ENCODE assay signal across 14 cellular contexts in the genomic region with DNA sequence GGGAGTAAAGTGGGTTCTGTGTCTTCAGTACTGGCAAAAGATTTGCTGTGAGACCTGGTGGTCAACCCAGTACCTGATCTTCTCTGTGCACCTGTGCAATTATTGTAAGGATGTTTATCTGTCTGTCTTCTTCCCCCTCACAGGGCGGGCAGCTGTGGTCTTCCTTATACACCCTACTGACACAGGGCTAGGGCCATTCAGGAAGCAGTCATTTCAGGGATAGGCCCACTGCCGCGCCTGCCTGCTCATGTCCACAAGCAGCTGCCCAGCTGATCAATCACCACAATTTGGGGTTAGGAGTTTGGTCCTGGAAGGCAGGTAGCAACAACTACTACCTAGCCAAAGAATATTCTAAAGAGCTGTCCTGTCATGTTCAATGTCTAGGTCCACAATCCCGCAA. TPM values are rescaled to one million over a fixed set of nuclear protein-coding genes. Genes with fewer than 3 reads are reported as not detected.
A peak's percentile ranks its signal among the peaks of the same experiment; 100 is the strongest.
DNase-seq lines count a peak whose midpoint lies in the region; ATAC-seq, FAIRE-seq and TF ChIP-seq lines count a peak whose summit lies in the region.
"Had no signal": no experiment of that assay in that cellular context is flagged by ENCODE, and none has a peak within 500 bp of the region (broad histone marks: within the 10 kb centered on the region; RNA-seq: fewer than 3 reads in every experiment).

No MANE protein-coding gene starts in this region.

- H3K23me2 ChIP-seq in H1 (ENCODE audit: low read depth, low read length) = peaks cover 11% of the 10 kb centered on the region

- no peak for DNase-seq in activated CD4-positive, alpha-beta T cell treated with anti-CD3 and anti-CD28 coated beads, Interleukin-2, amount 10 ng/mL, durations not matched to agents 7 days and 5 days
- DNase-seq in activated CD4-positive, alpha-beta T cell treated with anti-CD3 and anti-CD28 coated beads, Interleukin-2, amount 50 U/mL, for 48 hours = no peak
- no peak for DNase-seq in T-helper 17 cell
- no peak for DNase-seq in H1 (ENCODE audit: low read depth in 1 of 2, low spot score in 2 of 2)
- DNase-seq in spleen = peak; percentile 73
- DNase-seq in NCI-H1694 (lab: John Stamatoyannopoulos, UW) = no peak
- no peak for DNase-seq in HuH-7.5 (ENCODE audit: low spot score)
- no peak for DNase-seq in A172 (ENCODE audit: low spot score)
- DNase-seq: left cardiac atrium, NCI-H1694 treated with DMSO at 0.1 percent for 48 hours, NCI-H524 treated with DMSO at 0.1 percent for 48 hours, thyroid gland had no signal

- H2BK5ac ChIP-seq in H1 (ENCODE audit: low read depth, low read length) = peak overlapping the region; percentile 44; the same call in 1 of the 2 replicates

- no peaks in the 10 kb centered on the region for H3K9me3 Mint-ChIP-seq in activated CD4-positive, alpha-beta T cell treated with anti-CD3 and anti-CD28 coated beads, Interleukin-2, amount 10 ng/mL, durations not matched to agents 7 days and 5 days

- no peaks in the 10 kb centered on the region for H3K79me1 ChIP-seq in H1 (ENCODE audit: low read depth, low read length)

- TF ChIP-seq RAD21 in H1 (IDR thresholded peaks at IDR 0.05 in 1 of 2, conservative IDR thresholded peaks at IDR 0.05 in 1 of 2; ENCODE audit: low read depth in 2 of 2, low read length in 2 of 2) = no peak

- WGBS in H1 (ENCODE audit: extremely low coverage in 1 of 2, insufficient coverage in 1 of 2, insufficient read length in 1 of 2, insufficient replicate concordance in 2 of 2, low coverage in 1 of 2, low lambda C conversion rate in 2 of 2, missing lambda C conversion rate in 1 of 2), 2 experiments = 88% methylated on average over 4 of the region's 4 CpGs; no CpG with 5 or more reads in 1 of the 2 experiments
- 91 to 97% (median 93%) methylated on average over 4 of the region's 4 CpGs for WGBS in spleen, 5 donors

- H3K23ac ChIP-seq in H1 (ENCODE audit: insufficient read length) = no peak overlapping the region

- TF ChIP-seq POLR2A in H1 (IDR thresholded peaks at IDR 0.05; ENCODE audit: control extremely low read depth in 1 of 2, low read depth in 2 of 2, low read length in 2 of 2) (no peak), spleen (IDR thresholded peaks at IDR 0.05) (no peak)

- CTCF ChIA-PET in activated CD4-positive, alpha-beta T cell treated with anti-CD3 and anti-CD28 coated beads, Interleukin-2, amount 10 ng/mL, durations not matched to agents 7 days and 5 days (lab: Charles Lee) = interaction anchor here (0.7 to 3.5 kb wide), 6 partner anchors 14 to 147 kb away, joined by 3 to 28 read pairs (median 4); a partner anchor contains a TSS
- CTCF ChIA-PET in H1 (lab: Charles Lee; ENCODE audit: partially characterized antibody) = interaction anchor here (0.5 to 5.5 kb wide), 7 partner anchors 10 to 60 kb away, joined by 3 to 46 read pairs (median 4); no protein-coding TSS in a partner anchor

- H3K4ac ChIP-seq in H1 (replicated peaks; ENCODE audit: insufficient read length, low read depth, low read length) = no peak overlapping the region

- peaks cover 43% of the 10 kb centered on the region for H3K4me1 Mint-ChIP-seq in activated CD4-positive, alpha-beta T cell treated with anti-CD3 and anti-CD28 coated beads, Interleukin-2, amount 10 ng/mL, durations not matched to agents 7 days and 5 days
- peaks cover 32% of the 10 kb centered on the region for H3K4me1 Mint-ChIP-seq in T-helper 17 cell

- ATAC-seq in T-helper 17 cell = no peak

- TF ChIP-seq CTCF in H1 (IDR thresholded peaks at IDR 0.05; ENCODE audit: control extremely low read depth in 1 of 3, insufficient read depth in 1 of 3, low read depth in 1 of 3, low read length in 3 of 3) = no peak
- TF ChIP-seq CTCF in spleen (IDR thresholded peaks at IDR 0.05 in 8 of 11, conservative IDR thresholded peaks at IDR 0.05 in 3 of 11) = no peak

- no peak for TF ChIP-seq EP300 in H1 (IDR thresholded peaks at IDR 0.05; ENCODE audit: borderline replicate concordance in 1 of 2, low read depth in 2 of 2, low read length in 2 of 2)

- H3K4me1 ChIP-seq in H1 (replicated peaks in 1 of 4; ENCODE audit: control insufficient read depth in 3 of 4, insufficient read depth in 4 of 4, low read length in 3 of 4) (peaks cover 11 to 40% (median 26%) of the 10 kb centered on the region in 4 experiments), spleen (peaks cover 36 to 56% (median 48%) of the 10 kb centered on the region in 6 donors)

- H4K8ac ChIP-seq in H1 (ENCODE audit: extremely low read depth, insufficient read depth, low read length) = no peak overlapping the region

- no peak overlapping the region for H3K18ac ChIP-seq in H1 (ENCODE audit: extremely low read depth, low read length)

- H2AFZ ChIP-seq in H1 (ENCODE audit: low read length) = no peak overlapping the region

- H4K91ac ChIP-seq in H1 (replicated peaks; ENCODE audit: insufficient read length, low read length) = no peak overlapping the region

- no peaks in the 10 kb centered on the region for H3K27me3 Mint-ChIP-seq in activated CD4-positive, alpha-beta T cell treated with anti-CD3 and anti-CD28 coated beads, Interleukin-2, amount 10 ng/mL, durations not matched to agents 7 days and 5 days
- no peaks in the 10 kb centered on the region for H3K27me3 Mint-ChIP-seq in T-helper 17 cell

- no peaks in the 10 kb centered on the region for H3K9me3 ChIP-seq in T-helper 17 cell (ENCODE audit: control insufficient read depth, low read length, poor library complexity, severe bottlenecking)
- H3K9me3 ChIP-seq in H1 (ENCODE audit: insufficient read depth in 2 of 2, low read depth in 1 of 2, low read length in 1 of 2) = no peaks in the 10 kb centered on the region
- H3K9me3 ChIP-seq in spleen = no peaks in the 10 kb centered on the region
- H3K9me3 ChIP-seq: neutrophil, thyroid gland had no signal

- no peak overlapping the region for H4K5ac ChIP-seq in H1 (ENCODE audit: insufficient read length, low read depth, low read length)

- POLR2A ChIA-PET in activated CD4-positive, alpha-beta T cell treated with anti-CD3 and anti-CD28 coated beads, Interleukin-2, amount 10 ng/mL, durations not matched to agents 7 days and 5 days (lab: Charles Lee) = no interaction called here
- POLR2A ChIA-PET in H1 (lab: Charles Lee; ENCODE audit: partially characterized antibody) = interaction anchor here (1.1 kb wide), 1 partner anchor 61 kb away, joined by 3 read pairs; no protein-coding TSS in a partner anchor

- 0 out of 2 replicates have a peak overlapping the region, but pooled peaks have one; percentile 18 for H2AK5ac ChIP-seq in H1 (ENCODE audit: low read depth, low read length)

- no peak overlapping the region for H3K14ac ChIP-seq in H1 (ENCODE audit: insufficient read length)

- H3K27me3 ChIP-seq in H1 (replicated peaks in 1 of 4; ENCODE audit: control insufficient read depth in 3 of 4, extremely low read depth in 1 of 4, insufficient read depth in 3 of 4, low read length in 3 of 4) = peaks cover 0 to 8% (median 4%) of the 10 kb centered on the region in 4 experiments; a peak in 2 of 7 replicates
- no peaks in the 10 kb centered on the region for H3K27me3 ChIP-seq in spleen (replicated peaks in 1 of 7)
- H3K27me3 ChIP-seq: thyroid gland had no signal

- H4K20me1 ChIP-seq in H1 (replicated peaks in 1 of 2; ENCODE audit: control insufficient read depth in 1 of 2, insufficient read depth in 2 of 2, low read length in 2 of 2) = peaks cover 0 to 9% of the 10 kb centered on the region in 2 experiments

- peak overlapping the region; percentile 78 for H3K4me3 Mint-ChIP-seq in activated CD4-positive, alpha-beta T cell treated with anti-CD3 and anti-CD28 coated beads, Interleukin-2, amount 10 ng/mL, durations not matched to agents 7 days and 5 days
- peak overlapping the region; percentile 96 for H3K4me3 Mint-ChIP-seq in T-helper 17 cell

- 0 out of 2 replicates have a peak overlapping the region, but pooled peaks have one; percentile 8 for H2BK15ac ChIP-seq in H1 (ENCODE audit: low read length)

- no peak overlapping the region for H2BK20ac ChIP-seq in H1 (ENCODE audit: low read length)

- H3K27ac ChIP-seq in H1 (ENCODE audit: low read depth, low read length) (no peak overlapping the region), spleen (peak overlapping the region in 4 of 8 donors; percentile 76 to 92 (median 85))

- H3K79me2 ChIP-seq in H1 (ENCODE audit: control insufficient read depth in 1 of 2, insufficient read depth in 2 of 2, low read length in 2 of 2) = peaks cover 0 to 9% of the 10 kb centered on the region in 2 experiments; a peak in 1 of 4 replicates

- peak overlapping the region; percentile 92 for H3K27ac Mint-ChIP-seq in activated CD4-positive, alpha-beta T cell treated with anti-CD3 and anti-CD28 coated beads, Interleukin-2, amount 10 ng/mL, durations not matched to agents 7 days and 5 days
- H3K27ac Mint-ChIP-seq in T-helper 17 cell = peak overlapping the region; percentile 94

- H3K4me3 ChIP-seq in H1 (ENCODE audit: extremely low read depth in 1 of 4, insufficient read depth in 2 of 4, low read depth in 3 of 4, low read length in 4 of 4) = no peak overlapping the region
- H3K4me3 ChIP-seq in spleen = peak overlapping the region in 1 of 8 donors; percentile 92

- H3K4me2 ChIP-seq in H1 (ENCODE audit: insufficient read depth in 1 of 2, low read depth in 2 of 2, low read length in 2 of 2) = peak overlapping the region in 1 of 2 experiments; percentile 79; a peak in 1 of 4 replicates

- H2BK120ac ChIP-seq in H1 (replicated peaks; ENCODE audit: low read depth, low read length) = no peak overlapping the region

- no peak for FAIRE-seq in H1 (lab: Jason Lieb, UNC)
- FAIRE-seq: endometrium had no signal

- H2BK12ac ChIP-seq in H1 (ENCODE audit: low read depth, low read length) = no peak overlapping the region

- H3K9ac ChIP-seq in H1 (replicated peaks in 1 of 4; ENCODE audit: extremely low read depth in 1 of 4, low read depth in 3 of 4, low read length in 3 of 4) = no peak overlapping the region

- intact Hi-C loops in spleen (cut with DNase I; ENCODE audit: low total_unique reads) = no loop called here

- H3K56ac ChIP-seq in H1 (replicated peaks; ENCODE audit: insufficient read length, low read depth, low read length) = no peak overlapping the region

- H3K36me3 ChIP-seq in H1 (ENCODE audit: control insufficient read depth in 2 of 4, insufficient read depth in 4 of 4, low read length in 3 of 4) (no peaks in the 10 kb centered on the region), spleen (no peaks in the 10 kb centered on the region)
- H3K36me3 ChIP-seq: neutrophil, thyroid gland had no signal

- H3K36me3 Mint-ChIP-seq in activated CD4-positive, alpha-beta T cell treated with anti-CD3 and anti-CD28 coated beads, Interleukin-2, amount 10 ng/mL, durations not matched to agents 7 days and 5 days (ENCODE audit: low read depth) = peaks cover 1% of the 10 kb centered on the region
- no peaks in the 10 kb centered on the region for H3K36me3 Mint-ChIP-seq in T-helper 17 cell (ENCODE audit: low read depth)

RNA-seq across cellular contexts. Expression of a gene that starts 1.2 kb away (rescaled TPM):
- total RNA-seq in activated CD4-positive, alpha-beta T cell treated with anti-CD3 and anti-CD28 coated beads, Interleukin-2, amount 10 ng/mL, durations not matched to agents 7 days and 5 days = 1 to 10 TPM; 8.2 to 8.3 TPM
- 1 to 10 TPM; 6.4 to 8.1 TPM for total RNA-seq in T-helper 17 cell
- 10.7 and 11.0 TPM in 2 replicates for total RNA-seq in H1 (2021; fragmentation: NEBNext Ultra II Directional; extraction: Animal tissue kit (Norgen Biotek cat#: 25700))
- 10.3 and 13.0 TPM in 2 replicates for polyA plus RNA-seq in H1 (2011; rRNA removed)
- polyA plus RNA-seq in H1 (2011; cell fraction: cytosol; rRNA removed) = 9.1 TPM
- 14.5 TPM for polyA plus RNA-seq in H1 (2011; cell fraction: nucleus; rRNA removed)
- polyA plus RNA-seq in H1 (2012, experiment 1 of 2) = 7.8 to 10.7 TPM (median 8.8 TPM) in 4 replicates
- 9.7 TPM for polyA plus RNA-seq in H1 (2012, experiment 2 of 2)
- polyA plus RNA-seq in H1 (2013, experiment 1 of 2) = 14.0 TPM
- 14.7 TPM for polyA plus RNA-seq in H1 (2013, experiment 2 of 2)
- polyA minus RNA-seq in H1 (2011; rRNA and poly(A)+ RNA removed) = 19.8 and 22.7 TPM in 2 replicates
- polyA minus RNA-seq in H1 (2011; cell fraction: cytosol; rRNA and poly(A)+ RNA removed) = 13.0 TPM
- 11.9 TPM for polyA minus RNA-seq in H1 (2011; cell fraction: nucleus; rRNA and poly(A)+ RNA removed)
- 10 to 100 TPM in 3 of 7 donors, 1 to 10 TPM in 4; 5.7 to 14.4 (median 9.4) TPM for total RNA-seq in spleen
- polyA plus RNA-seq in spleen = 1 to 10 TPM; 1.5 to 3.3 (median 2.8) TPM
- total RNA-seq in A172 (2014; rRNA removed; shearing (Covaris generic)) = 4.4 and 5.2 TPM in 2 replicates

RNA-seq across cellular contexts. Expression of a gene that starts 19.7 kb away (rescaled TPM):
- total RNA-seq in activated CD4-positive, alpha-beta T cell treated with anti-CD3 and anti-CD28 coated beads, Interleukin-2, amount 10 ng/mL, durations not matched to agents 7 days and 5 days = 1 to 10 TPM; 7.5 to 8.0 TPM
- total RNA-seq in T-helper 17 cell = 1 to 10 TPM; 3.6 to 7.1 TPM
- 14.3 and 15.7 TPM in 2 replicates for total RNA-seq in H1 (2021; fragmentation: NEBNext Ultra II Directional; extraction: Animal tissue kit (Norgen Biotek cat#: 25700))
- polyA plus RNA-seq in H1 (2011; rRNA removed) = 11.1 and 17.6 TPM in 2 replicates
- polyA plus RNA-seq in H1 (2011; cell fraction: cytosol; rRNA removed) = 17.3 TPM
- polyA plus RNA-seq in H1 (2011; cell fraction: nucleus; rRNA removed) = 14.4 TPM
- polyA plus RNA-seq in H1 (2012, experiment 1 of 2) = 15.9 to 19.5 TPM (median 18.1 TPM) in 4 replicates
- 17.5 TPM for polyA plus RNA-seq in H1 (2012, experiment 2 of 2)
- polyA plus RNA-seq in H1 (2013, experiment 1 of 2) = 18.3 TPM
- polyA plus RNA-seq in H1 (2013, experiment 2 of 2) = 21.0 TPM
- polyA minus RNA-seq in H1 (2011; rRNA and poly(A)+ RNA removed) = 20.1 and 25.3 TPM in 2 replicates
- 7.6 TPM for polyA minus RNA-seq in H1 (2011; cell fraction: cytosol; rRNA and poly(A)+ RNA removed)
- polyA minus RNA-seq in H1 (2011; cell fraction: nucleus; rRNA and poly(A)+ RNA removed) = 9.3 TPM
- total RNA-seq in spleen = 10 to 100 TPM in 4 of 7 donors, 1 to 10 TPM in 3; 8.7 to 15.4 (median 10.8) TPM
- 1 to 10 TPM; 5.8 to 7.1 (median 7.1) TPM for polyA plus RNA-seq in spleen
- total RNA-seq in A172 (2014; rRNA removed; shearing (Covaris generic)) = 49.3 and 57.1 TPM in 2 replicates

RNA-seq across cellular contexts. Expression of a gene that starts 56.5 kb away (rescaled TPM):
- total RNA-seq in activated CD4-positive, alpha-beta T cell treated with anti-CD3 and anti-CD28 coated beads, Interleukin-2, amount 10 ng/mL, durations not matched to agents 7 days and 5 days = 10 to 100 TPM; 31.4 to 41.5 TPM
- 10 to 100 TPM; 30.8 to 39.5 TPM for total RNA-seq in T-helper 17 cell
- total RNA-seq in H1 (2021; fragmentation: NEBNext Ultra II Directional; extraction: Animal tissue kit (Norgen Biotek cat#: 25700)) = 29.2 and 29.9 TPM in 2 replicates
- 29.1 and 39.0 TPM in 2 replicates for polyA plus RNA-seq in H1 (2011; rRNA removed)
- polyA plus RNA-seq in H1 (2011; cell fraction: cytosol; rRNA removed) = 19.0 TPM
- polyA plus RNA-seq in H1 (2011; cell fraction: nucleus; rRNA removed) = 60.7 TPM
- 16.3 to 26.5 TPM (median 21.7 TPM) in 4 replicates for polyA plus RNA-seq in H1 (2012, experiment 1 of 2)
- polyA plus RNA-seq in H1 (2012, experiment 2 of 2) = 16.7 TPM
- 30.0 TPM for polyA plus RNA-seq in H1 (2013, experiment 1 of 2)
- 28.7 TPM for polyA plus RNA-seq in H1 (2013, experiment 2 of 2)
- polyA minus RNA-seq in H1 (2011; rRNA and poly(A)+ RNA removed) = 39.0 and 41.6 TPM in 2 replicates
- polyA minus RNA-seq in H1 (2011; cell fraction: cytosol; rRNA and poly(A)+ RNA removed) = 27.4 TPM
- polyA minus RNA-seq in H1 (2011; cell fraction: nucleus; rRNA and poly(A)+ RNA removed) = 42.5 TPM
- 10 to 100 TPM; 20.7 to 37.8 (median 25.6) TPM for total RNA-seq in spleen
- 1 to 10 TPM; 3.7 to 7.8 (median 3.7) TPM for polyA plus RNA-seq in spleen
- 5.5 and 7.1 TPM in 2 replicates for total RNA-seq in A172 (2014; rRNA removed; shearing (Covaris generic))
